ENCODE assay signal across 9 cellular contexts in the genomic region with DNA sequence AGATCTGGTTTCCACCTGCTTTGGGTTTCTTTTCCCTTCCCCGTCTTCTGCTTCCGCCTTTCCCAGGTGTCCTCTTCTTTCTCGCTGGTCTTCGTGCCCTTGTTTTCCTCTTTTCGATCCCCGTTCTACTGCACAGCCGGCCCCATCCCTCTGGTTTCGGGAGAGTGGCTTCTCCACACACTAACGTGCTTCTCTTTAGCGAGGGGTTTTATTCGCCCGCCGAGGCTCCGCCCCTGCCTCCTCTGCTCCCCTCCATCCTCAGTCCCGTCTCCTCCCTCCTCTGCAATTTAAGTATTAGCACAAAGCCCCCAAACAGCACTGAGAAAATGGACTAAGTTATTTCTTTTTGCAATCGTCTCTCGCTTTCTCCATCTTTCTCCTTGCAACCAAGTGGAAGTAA. TPM values are rescaled to one million over a fixed set of nuclear protein-coding genes. Genes with fewer than 3 reads are reported as not detected.
A peak's percentile ranks its signal among the peaks of the same experiment; 100 is the strongest.
DNase-seq lines count a peak whose midpoint lies in the region; ATAC-seq and TF ChIP-seq lines count a peak whose summit lies in the region.
"Had no signal": no experiment of that assay in that cellular context is flagged by ENCODE, and none has a peak within 500 bp of the region (broad histone marks: within the 10 kb centered on the region; RNA-seq: fewer than 3 reads in every experiment).

TSS of gene SLC7A8 (minus strand) at position 182 of the 400 bp plus-strand sequence. CDS start 746 bp downstream, outside the sequence.

- H3K4me1 ChIP-seq in CD4-positive, CD25-positive, alpha-beta regulatory T cell (ENCODE audit: control insufficient read depth, insufficient read depth, low read length, poor library complexity, severe bottlenecking) = peaks cover 19% of the 10 kb centered on the region

- H3K27ac ChIP-seq in CD4-positive, CD25-positive, alpha-beta regulatory T cell (ENCODE audit: insufficient read depth, low read length, poor library complexity, severe bottlenecking) = no peak within 1 kb of the TSS

- H3K9me3 Mint-ChIP-seq in CD4-positive, CD25-positive, alpha-beta regulatory T cell = no peaks in the 10 kb centered on the region
- no peaks in the 10 kb centered on the region for H3K9me3 Mint-ChIP-seq in activated naive CD4-positive, alpha-beta T cell treated with anti-CD3 and anti-CD28 coated beads for 36 hours
- no peaks in the 10 kb centered on the region for H3K9me3 Mint-ChIP-seq in osteocyte (ENCODE audit: unreplicated experiment)
- H3K9me3 Mint-ChIP-seq: nephron had no signal

- H3K4me3 Mint-ChIP-seq in CD4-positive, CD25-positive, alpha-beta regulatory T cell = peak within 1 kb of the TSS in 1 of 4 donors; percentile 64
- no peak within 1 kb of the TSS for H3K4me3 Mint-ChIP-seq in activated naive CD4-positive, alpha-beta T cell treated with anti-CD3 and anti-CD28 coated beads for 36 hours
- no peak within 1 kb of the TSS for H3K4me3 Mint-ChIP-seq in osteocyte (ENCODE audit: unreplicated experiment)

- no peak for ATAC-seq in CD4-positive, CD25-positive, alpha-beta regulatory T cell (ENCODE audit: low read depth in 2 of 2)
- ATAC-seq in omental fat pad (ENCODE audit: low FRiP score) (peak; percentile 71), GM21390 (IDR thresholded peaks at IDR 0.05; ENCODE audit: unreplicated experiment) (no peak), GM21528 (IDR thresholded peaks at IDR 0.05; ENCODE audit: low FRiP score, unreplicated experiment) (no peak)

- H3K36me3 Mint-ChIP-seq in CD4-positive, CD25-positive, alpha-beta regulatory T cell = no peaks in the 10 kb centered on the region
- H3K36me3 Mint-ChIP-seq in activated naive CD4-positive, alpha-beta T cell treated with anti-CD3 and anti-CD28 coated beads for 36 hours (ENCODE audit: low read depth) = no peaks in the 10 kb centered on the region
- H3K36me3 Mint-ChIP-seq in osteocyte (ENCODE audit: unreplicated experiment) = no peaks in the 10 kb centered on the region

- no peaks in the 10 kb centered on the region for H3K36me3 ChIP-seq in CD4-positive, CD25-positive, alpha-beta regulatory T cell (ENCODE audit: control insufficient read depth, insufficient read depth, low read length)

- intact Hi-C loops in activated naive CD4-positive, alpha-beta T cell treated with anti-CD3 and anti-CD28 coated beads for 36 hours (cut with micrococcal nuclease) = no loop called here

- no peaks in the 10 kb centered on the region for H3K9me3 ChIP-seq in CD4-positive, CD25-positive, alpha-beta regulatory T cell (ENCODE audit: control insufficient read depth in 2 of 2, low read length in 2 of 2)

- CTCF ChIA-PET in activated naive CD4-positive, alpha-beta T cell treated with anti-CD3 and anti-CD28 coated beads for 36 hours (lab: Charles Lee) = interaction anchor here (0.5 to 10.4 kb wide), 8 partner anchors 9 to 208 kb away, joined by 3 to 298 read pairs (median 4); partner anchors contain the start of gene CEBPE

- H3K27ac Mint-ChIP-seq in CD4-positive, CD25-positive, alpha-beta regulatory T cell = no peak within 1 kb of the TSS
- no peak within 1 kb of the TSS for H3K27ac Mint-ChIP-seq in activated naive CD4-positive, alpha-beta T cell treated with anti-CD3 and anti-CD28 coated beads for 36 hours
- H3K27ac Mint-ChIP-seq in osteocyte (ENCODE audit: unreplicated experiment) = no peak within 1 kb of the TSS

- no peak for TF ChIP-seq CTCF in omental fat pad (IDR thresholded peaks at IDR 0.05)
- TF ChIP-seq CTCF in osteocyte (IDR thresholded peaks at IDR 0.05) = no peak

- H3K27me3 ChIP-seq in CD4-positive, CD25-positive, alpha-beta regulatory T cell (ENCODE audit: control insufficient read depth, insufficient read depth, low read length) = peaks cover 21% of the 10 kb centered on the region

- peak within 1 kb of the TSS; percentile 73 for H3K4me3 ChIP-seq in CD4-positive, CD25-positive, alpha-beta regulatory T cell (ENCODE audit: low read depth, low read length)

- DNase-seq in CD4-positive, CD25-positive, alpha-beta regulatory T cell = no peak
- DNase-seq in NCI-H2029 (lab: John Stamatoyannopoulos, UW) = peak; percentile 55
- peak; percentile 23 for DNase-seq in activated naive CD4-positive, alpha-beta T cell treated with anti-CD3 and anti-CD28 coated beads for 36 hours
- peak; percentile 40 for DNase-seq in globus pallidus (ENCODE audit: low spot score)
- peak; percentile 58 for DNase-seq in omental fat pad (ENCODE audit: low spot score)
- DNase-seq in osteocyte (ENCODE audit: extremely low spot score, unreplicated experiment) = no peak

- H3K4me1 Mint-ChIP-seq in CD4-positive, CD25-positive, alpha-beta regulatory T cell = peaks cover 0 to 4% (median 1%) of the 10 kb centered on the region in 4 donors
- H3K4me1 Mint-ChIP-seq in activated naive CD4-positive, alpha-beta T cell treated with anti-CD3 and anti-CD28 coated beads for 36 hours (ENCODE audit: low read depth) = peaks cover 4% of the 10 kb centered on the region
- peaks cover 10% of the 10 kb centered on the region for H3K4me1 Mint-ChIP-seq in osteocyte (ENCODE audit: unreplicated experiment)

- peaks cover 18% of the 10 kb centered on the region for H3K27me3 Mint-ChIP-seq in CD4-positive, CD25-positive, alpha-beta regulatory T cell
- peaks cover 11% of the 10 kb centered on the region for H3K27me3 Mint-ChIP-seq in activated naive CD4-positive, alpha-beta T cell treated with anti-CD3 and anti-CD28 coated beads for 36 hours (ENCODE audit: low read depth)
- H3K27me3 Mint-ChIP-seq in osteocyte (ENCODE audit: unreplicated experiment) = peaks cover 37% of the 10 kb centered on the region

RNA-seq across cellular contexts. Expression of gene SLC7A8, which starts in this region (rescaled TPM):
- total RNA-seq in CD4-positive, CD25-positive, alpha-beta regulatory T cell = not detected
- 1 to 10 TPM in 3 of 4 donors, under 1 TPM in 1; 0.48 to 1.8 (median 1.1) TPM for polyA plus RNA-seq in CD4-positive, CD25-positive, alpha-beta regulatory T cell
- total RNA-seq in activated naive CD4-positive, alpha-beta T cell treated with anti-CD3 and anti-CD28 coated beads for 36 hours = 1 to 10 TPM in 1 of 2 experiments, under 1 TPM in 1; 0.79 to 1.1 TPM
- total RNA-seq in omental fat pad (100 to 1,000 TPM in 1 of 4 donors, 10 to 100 TPM in 3; 40.2 to 106 (median 92.1) TPM), osteocyte (0.52 and 0.75 TPM in 2 replicates)

Comparison
In these comparisons a context has a peak if more than half of its experiments do, and no peak if none do; other contexts are left out.
1. RNA of gene SLC7A8 (total RNA-seq): 40.2 to 106 TPM in omental fat pad; 0.79 to 1.1 TPM in activated naive CD4-positive, alpha-beta T cell treated with anti-CD3 and anti-CD28 coated beads for 36 hours, 0.52 to 0.75 TPM in osteocyte and not detected in CD4-positive, CD25-positive, alpha-beta regulatory T cell (single experiment); every median in the first group is over 10 times any median in the second.
2. DNase-seq: peak in NCI-H2029 (single experiment), activated naive CD4-positive, alpha-beta T cell treated with anti-CD3 and anti-CD28 coated beads for 36 hours (single experiment), globus pallidus (single experiment) and omental fat pad (single experiment); none in CD4-positive, CD25-positive, alpha-beta regulatory T cell (0 of 3) and osteocyte (single experiment).